In the genomic region with DNA sequence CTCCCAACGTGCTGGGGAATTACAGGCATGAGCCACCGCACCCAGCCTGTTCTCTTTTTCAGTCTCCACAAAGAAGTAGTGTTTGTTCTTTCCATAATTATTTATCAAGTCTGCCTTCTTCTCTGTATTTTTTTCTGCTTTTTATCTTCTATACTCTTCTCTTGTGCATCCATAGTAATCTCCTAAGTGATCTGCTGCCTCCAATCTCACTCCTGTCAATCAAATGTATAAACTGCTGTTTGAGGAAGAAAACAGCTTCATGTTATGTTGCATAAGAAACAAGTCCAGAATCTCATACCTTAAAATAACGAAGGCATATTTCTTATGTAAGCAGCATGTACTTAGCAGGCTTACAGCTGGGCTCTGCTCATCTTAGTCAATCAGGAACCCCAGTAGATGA, we compare ENCODE assay signal across 33 cellular contexts.
"Had no signal": no experiment of that assay in that cellular context is flagged by ENCODE, and none has a peak within 500 bp of the region (broad histone marks: within the 10 kb centered on the region; RNA-seq: fewer than 3 reads in every experiment).

No MANE protein-coding gene starts in this region.

- ATAC-seq: Panc1, Right ventricle myocardium inferior, SK-N-SH treated with all-trans-retinoic acid at 6 μM for 48 hours had no signal

- H2AFZ ChIP-seq: PC-9 had no signal

- H3K27me3 ChIP-seq: MG63 had no signal

- H3K9me3 ChIP-seq: MG63, SJCRH30 had no signal

- H3K4me2 ChIP-seq: PC-9 had no signal

- H3K4me3 ChIP-seq: MG63, PC-9, SJCRH30, SK-N-MC had no signal

- FAIRE-seq: RCC 7860 had no signal

- H3K27ac ChIP-seq: PC-9, RWPE1, SJCRH30, SK-N-MC had no signal

- DNase-seq: Kasumi-1, MG63, NCI-H1048, NCI-H1092 treated with DMSO at 0.1 percent for 48 hours, NCI-H1105 treated with DMSO at 0.1 percent for 48 hours, NCI-H1417, NCI-H1436, NCI-H146, NCI-H1694, NCI-H187, NCI-H1930, NCI-H2029 treated with DMSO at 0.1 percent for 48 hours, NCI-H2081 treated with DMSO at 0.1 percent for 48 hours, NCI-H2107, NCI-H2171, NCI-H226, NCI-H446 treated with DMSO at 0.1 percent for 48 hours, NCI-H510A, NCI-H524, NCI-H526, NCI-H69, NCI-H748 treated with DMSO at 0.1 percent for 48 hours, NCI-H82, PC-9, SHP77, SIG-M5, SJCRH30 had no signal

- H3K4me1 ChIP-seq: SJCRH30 had no signal

- H3K36me3 ChIP-seq: MG63, SJCRH30 had no signal
